8 cellular contexts compared by ENCODE assay signal in the genomic region with DNA sequence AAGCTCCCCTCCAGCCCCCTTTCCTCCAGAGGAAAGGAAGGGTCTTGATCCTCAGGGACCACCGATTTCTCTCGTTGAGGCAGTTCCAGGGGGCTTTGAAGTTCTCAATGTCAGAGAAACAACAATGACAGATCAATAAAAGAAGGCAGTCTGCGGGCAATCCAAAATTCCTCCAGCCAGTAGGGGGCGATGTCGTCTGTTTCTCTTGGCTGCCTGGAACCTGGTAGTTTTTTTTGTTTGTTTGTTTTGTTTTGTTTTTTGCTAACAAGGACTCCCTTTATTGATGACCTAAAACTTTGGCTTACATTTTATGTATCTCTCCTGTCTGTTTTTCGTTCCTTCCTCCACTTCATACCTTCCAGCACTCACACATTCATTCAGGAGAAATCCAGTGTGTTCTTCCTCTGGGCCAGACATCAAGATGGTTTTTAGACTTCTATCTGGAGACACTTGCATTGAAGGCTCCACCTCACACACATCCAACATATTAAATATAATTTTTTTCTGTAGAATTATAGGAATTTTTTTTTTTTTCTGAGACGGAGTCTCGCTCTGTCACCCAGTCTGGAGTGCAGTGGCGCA.
DNase-seq lines count a peak whose midpoint lies in the region; ATAC-seq and TF ChIP-seq lines count a peak whose summit lies in the region.

No MANE protein-coding gene starts in this region.

- no peak overlapping the region for H3K27ac ChIP-seq in tibial artery

- peak; percentile 90 for TF ChIP-seq CTCF in choroid plexus epithelial cell (conservative IDR thresholded peaks at IDR 0.05; ENCODE audit: low read depth, low read length)
- peak; percentile 54 for TF ChIP-seq CTCF in nephron progenitor cell (IDR thresholded peaks at IDR 0.05)
- TF ChIP-seq CTCF in tibial artery (IDR thresholded peaks at IDR 0.05), result peak; percentile 62 to 64

- H3K4me1 Mint-ChIP-seq in nephron progenitor cell, result peaks cover 24% of the 10 kb centered on the region

- H3K9me3 Mint-ChIP-seq in nephron progenitor cell, result no peaks in the 10 kb centered on the region

- no peaks in the 10 kb centered on the region for H3K36me3 Mint-ChIP-seq in nephron progenitor cell (ENCODE audit: low read depth)

- ATAC-seq in GM21576 (IDR thresholded peaks at IDR 0.05; ENCODE audit: unreplicated experiment), result no peak

- intact Hi-C loops in tibial artery (cut with DNase I; ENCODE audit: low total_unique reads), result loop anchor here (10.0 kb wide), 2 partner anchors 636 to 756 kb away; no protein-coding TSS in a partner anchor

- H3K4me3 ChIP-seq in choroid plexus epithelial cell (ENCODE audit: low read depth, low read length) (no peak overlapping the region), tibial artery (no peak overlapping the region)

- peaks cover 31% of the 10 kb centered on the region for H3K27me3 Mint-ChIP-seq in nephron progenitor cell (ENCODE audit: low read depth, poor library complexity)

- H3K27me3 ChIP-seq in tibial artery, result no peaks in the 10 kb centered on the region

- DNase-seq in AG20443 (ENCODE audit: low spot score) (peak; percentile 62), HK-2 (ENCODE audit: unreplicated experiment) (peak; percentile 24), choroid plexus epithelial cell (ENCODE audit: low read depth) (peak; percentile 39), nephron progenitor cell (peak; percentile 58), tibial artery (no peak), NCI-H2107 (lab: John Stamatoyannopoulos, UW) (no peak)
- DNase-seq in activated CD4-positive, CD25-positive, alpha-beta regulatory T cell treated with anti-CD3 and anti-CD28 coated beads, Interleukin-2, amount 50 U/mL, for 72 hours, result peak; percentile 80

- no peaks in the 10 kb centered on the region for H3K9me3 ChIP-seq in tibial artery

- H3K36me3 ChIP-seq in tibial artery, result no peaks in the 10 kb centered on the region

- no peak overlapping the region for H3K27ac Mint-ChIP-seq in nephron progenitor cell

- H3K4me3 Mint-ChIP-seq in nephron progenitor cell, result no peak overlapping the region

- no peaks in the 10 kb centered on the region for H3K4me1 ChIP-seq in tibial artery

Comparison
In these comparisons a context has a peak if more than half of its experiments do, and no peak if none do; other contexts are left out.
1. DNase-seq: peak in AG20443 (single experiment), HK-2 (single experiment), activated CD4-positive, CD25-positive, alpha-beta regulatory T cell treated with anti-CD3 and anti-CD28 coated beads, Interleukin-2, amount 50 U/mL, for 72 hours (single experiment), choroid plexus epithelial cell (single experiment) and nephron progenitor cell (single experiment); none in tibial artery (0 of 2) and NCI-H2107 (single experiment).
2. Peak in every context shown above with its lines, with median percentiles within 50 percentile points of each other: CTCF ChIP-seq.